Comparison of ENCODE assay signal across 15 cellular contexts in genomic region chr14:105018414-105018813, GRCh38. TPM values are rescaled to one million over a fixed set of nuclear protein-coding genes. Genes with fewer than 3 reads are reported as not detected.
DNase-seq lines count a peak whose midpoint lies in the region; ATAC-seq, FAIRE-seq and TF ChIP-seq lines count a peak whose summit lies in the region.
"Had no signal": no experiment of that assay in that cellular context is flagged by ENCODE, and none has a peak within 500 bp of the region (broad histone marks: within the 10 kb centered on the region; RNA-seq: fewer than 3 reads in every experiment).

No MANE protein-coding gene starts in this region.

- TF ChIP-seq CTCF in HL-60 (IDR thresholded peaks at IDR 0.05; ENCODE audit: insufficient read depth, low read length), result no peak
- TF ChIP-seq CTCF in osteoblast (IDR thresholded peaks at IDR 0.05; ENCODE audit: extremely low read depth, low read depth, low read length), result no peak

- H3K36me3 Mint-ChIP-seq in activated CD4-positive, alpha-beta T cell treated with anti-CD3 and anti-CD28 coated beads, Interleukin-2, amount 10 ng/mL, durations not matched to agents 24 days and 14 days (ENCODE audit: low read depth), result peaks cover 46% of the 10 kb centered on the region
- H3K36me3 Mint-ChIP-seq in activated naive CD8-positive, alpha-beta T cell treated with anti-CD3 and anti-CD28 coated beads for 36 hours, result peaks cover 55% of the 10 kb centered on the region
- peaks cover 0 to 9% (median 3%) of the 10 kb centered on the region in 3 donors for H3K36me3 Mint-ChIP-seq in naive thymus-derived CD8-positive, alpha-beta T cell

- no peak for FAIRE-seq in H54 (lab: Jason Lieb, UNC)

- H3K79me2 ChIP-seq in osteoblast (ENCODE audit: insufficient read depth, low read length), result peaks cover 85% of the 10 kb centered on the region

- H3K9me3 ChIP-seq in osteoblast (ENCODE audit: low read depth, low read length), result no peaks in the 10 kb centered on the region
- H3K9me3 ChIP-seq: Peyer's patch had no signal

- H3K4me3 ChIP-seq in HL-60 (replicated peaks; ENCODE audit: insufficient read depth, low read length), result peak overlapping the region; percentile 0; the same call in 1 of the 2 replicates
- H3K4me3 ChIP-seq in osteoblast (ENCODE audit: insufficient read depth, low read length), result no peak overlapping the region

- peak overlapping the region; percentile 96 for H3K4me3 Mint-ChIP-seq in activated CD4-positive, alpha-beta T cell treated with anti-CD3 and anti-CD28 coated beads, Interleukin-2, amount 10 ng/mL, durations not matched to agents 24 days and 14 days
- peak overlapping the region; percentile 93 for H3K4me3 Mint-ChIP-seq in activated naive CD8-positive, alpha-beta T cell treated with anti-CD3 and anti-CD28 coated beads for 36 hours
- peak overlapping the region in 4 of 10 donors; percentile 26 to 50 (median 44) for H3K4me3 Mint-ChIP-seq in naive thymus-derived CD8-positive, alpha-beta T cell

- DNase-seq in activated CD4-positive, alpha-beta T cell treated with anti-CD3 and anti-CD28 coated beads, Interleukin-2, amount 10 ng/mL, durations not matched to agents 24 days and 14 days, result no peak
- DNase-seq in activated CD4-positive, alpha-beta T cell treated with anti-CD3 and anti-CD28 coated beads, Interleukin-2, amount 50 U/mL, for 4 hours, result no peak
- DNase-seq in HL-60 (ENCODE audit: low read depth in 1 of 2, low spot score in 1 of 2) (no peak), osteoblast (ENCODE audit: insufficient read length, low spot score, missing footprints) (peak; percentile 53), left cardiac atrium (no peak), H54 (ENCODE audit: insufficient read length, low spot score) (no peak)
- DNase-seq in activated naive CD8-positive, alpha-beta T cell treated with anti-CD3 and anti-CD28 coated beads for 36 hours, result no peak
- no peak for DNase-seq in naive thymus-derived CD8-positive, alpha-beta T cell
- DNase-seq: activated gamma-delta T cell treated with Interleukin-2 at 50 U/mL for 16 hours; foreskin melanocyte; KG1; NCI-H2171; Peyer's patch; stimulated activated naive B cell treated with anti-CD40 and anti-IgM and Interleukin-4, amounts not matched to agents 10 μg/mL and 1 μg/mL and 100 μg/mL, for 72 hours had no signal

- H3K27me3 ChIP-seq in HL-60 (ENCODE audit: insufficient read depth, poor library complexity, severe bottlenecking) (no peaks in the 10 kb centered on the region), osteoblast (ENCODE audit: insufficient read depth, low read length) (no peaks in the 10 kb centered on the region)
- H3K27me3 ChIP-seq: Peyer's patch had no signal

- H3K4me1 Mint-ChIP-seq in activated CD4-positive, alpha-beta T cell treated with anti-CD3 and anti-CD28 coated beads, Interleukin-2, amount 10 ng/mL, durations not matched to agents 24 days and 14 days, result peaks cover 63% of the 10 kb centered on the region
- H3K4me1 Mint-ChIP-seq in activated naive CD8-positive, alpha-beta T cell treated with anti-CD3 and anti-CD28 coated beads for 36 hours, result peaks cover 68% of the 10 kb centered on the region
- peaks cover 29 to 78% (median 74%) of the 10 kb centered on the region in 4 donors for H3K4me1 Mint-ChIP-seq in naive thymus-derived CD8-positive, alpha-beta T cell

- H4K20me1 ChIP-seq in osteoblast (ENCODE audit: insufficient read depth, low read length), result peaks cover 4% of the 10 kb centered on the region

- intact Hi-C loops in activated CD4-positive, alpha-beta T cell treated with anti-CD3 and anti-CD28 coated beads, Interleukin-2, amount 10 ng/mL, durations not matched to agents 24 days and 14 days (cut with micrococcal nuclease), result no loop called here
- intact Hi-C loops in left cardiac atrium (cut with DNase I), result no loop called here

- H3K27me3 Mint-ChIP-seq in activated CD4-positive, alpha-beta T cell treated with anti-CD3 and anti-CD28 coated beads, Interleukin-2, amount 10 ng/mL, durations not matched to agents 24 days and 14 days, result no peaks in the 10 kb centered on the region
- H3K27me3 Mint-ChIP-seq in activated naive CD8-positive, alpha-beta T cell treated with anti-CD3 and anti-CD28 coated beads for 36 hours, result no peaks in the 10 kb centered on the region
- H3K27me3 Mint-ChIP-seq in naive thymus-derived CD8-positive, alpha-beta T cell, result no peaks in the 10 kb centered on the region
- H3K27me3 Mint-ChIP-seq: dendritic cell treated with granulocyte-macrophage colony-stimulating factor and Interleukin-4, amounts not matched to agents 40 ng/mL and 50 ng/mL, for 4 days; stimulated activated naive B cell treated with anti-CD40 and anti-IgM and Interleukin-4, amounts not matched to agents 10 μg/mL and 1 μg/mL and 100 μg/mL, for 72 hours had no signal

- ATAC-seq in left cardiac atrium, result no peak
- ATAC-seq in naive thymus-derived CD8-positive, alpha-beta T cell, result no peak
- ATAC-seq: stimulated activated naive B cell treated with anti-CD40 and anti-IgM and Interleukin-4, amounts not matched to agents 10 μg/mL and 1 μg/mL and 100 μg/mL, for 72 hours had no signal

- POLR2A ChIA-PET in naive thymus-derived CD8-positive, alpha-beta T cell (lab: Charles Lee), result interaction anchor here (1.5 to 3.9 kb wide), 2 partner anchors 26 to 42 kb away, joined by 4 to 25 read pairs; no protein-coding TSS in a partner anchor

- no peak overlapping the region for H2AFZ ChIP-seq in osteoblast (ENCODE audit: low read length)

- H3K9me3 Mint-ChIP-seq in activated CD4-positive, alpha-beta T cell treated with anti-CD3 and anti-CD28 coated beads, Interleukin-2, amount 10 ng/mL, durations not matched to agents 24 days and 14 days, result no peaks in the 10 kb centered on the region
- no peaks in the 10 kb centered on the region for H3K9me3 Mint-ChIP-seq in activated naive CD8-positive, alpha-beta T cell treated with anti-CD3 and anti-CD28 coated beads for 36 hours
- H3K9me3 Mint-ChIP-seq in naive thymus-derived CD8-positive, alpha-beta T cell, result no peaks in the 10 kb centered on the region
- H3K9me3 Mint-ChIP-seq: dendritic cell treated with granulocyte-macrophage colony-stimulating factor and Interleukin-4, amounts not matched to agents 40 ng/mL and 50 ng/mL, for 4 days; stimulated activated naive B cell treated with anti-CD40 and anti-IgM and Interleukin-4, amounts not matched to agents 10 μg/mL and 1 μg/mL and 100 μg/mL, for 72 hours had no signal

- H3K27ac ChIP-seq in HL-60 (replicated peaks) (no peak overlapping the region), osteoblast (ENCODE audit: low read depth, low read length) (no peak overlapping the region)
- H3K27ac ChIP-seq: Peyer's patch had no signal

- peaks cover 39% of the 10 kb centered on the region for H3K4me1 ChIP-seq in osteoblast (ENCODE audit: insufficient read depth, low read length)

- H3K36me3 ChIP-seq in osteoblast (ENCODE audit: insufficient read depth, low read length), result no peaks in the 10 kb centered on the region
- H3K36me3 ChIP-seq: Peyer's patch had no signal

- H3K4me2 ChIP-seq in osteoblast (ENCODE audit: insufficient read depth, low read length), result peak overlapping the region; percentile 25

- TF ChIP-seq POLR2A in H54 (IDR thresholded peaks at IDR 0.05; ENCODE audit: low read depth, low read length), result no peak

- H3K27ac Mint-ChIP-seq in activated CD4-positive, alpha-beta T cell treated with anti-CD3 and anti-CD28 coated beads, Interleukin-2, amount 10 ng/mL, durations not matched to agents 24 days and 14 days, result peak overlapping the region; percentile 56
- no peak overlapping the region for H3K27ac Mint-ChIP-seq in activated naive CD8-positive, alpha-beta T cell treated with anti-CD3 and anti-CD28 coated beads for 36 hours
- H3K27ac Mint-ChIP-seq in naive thymus-derived CD8-positive, alpha-beta T cell, result peak overlapping the region in 3 of 10 donors; percentile 7 to 25 (median 14)
- H3K27ac Mint-ChIP-seq: dendritic cell treated with granulocyte-macrophage colony-stimulating factor and Interleukin-4, amounts not matched to agents 40 ng/mL and 50 ng/mL, for 4 days; stimulated activated naive B cell treated with anti-CD40 and anti-IgM and Interleukin-4, amounts not matched to agents 10 μg/mL and 1 μg/mL and 100 μg/mL, for 72 hours had no signal

RNA-seq across cellular contexts. Expression of gene CDCA4, which starts 2.5 kb away (rescaled TPM):
- 64.6 and 66.3 TPM in 2 replicates for total RNA-seq in activated CD4-positive, alpha-beta T cell treated with anti-CD3 and anti-CD28 coated beads, Interleukin-2, amount 10 ng/mL, durations not matched to agents 24 days and 14 days
- 10 to 100 TPM; 89.7 to 89.8 TPM for total RNA-seq in activated naive CD8-positive, alpha-beta T cell treated with anti-CD3 and anti-CD28 coated beads for 36 hours
- total RNA-seq in osteoblast, result 13.3 and 13.8 TPM in 2 replicates
- total RNA-seq in left cardiac atrium, result 1 to 10 TPM; 3.2 to 3.3 TPM
- total RNA-seq in naive thymus-derived CD8-positive, alpha-beta T cell, result 10 to 100 TPM; 11.0 to 12.4 TPM
- polyA plus RNA-seq in naive thymus-derived CD8-positive, alpha-beta T cell, result 10 to 100 TPM in 2 of 3 donors, 1 to 10 TPM in 1; 8.2 to 12.0 (median 11.3) TPM

RNA-seq across cellular contexts. Expression of gene CLBA1, which starts 32.8 kb away (rescaled TPM):
- total RNA-seq in activated CD4-positive, alpha-beta T cell treated with anti-CD3 and anti-CD28 coated beads, Interleukin-2, amount 10 ng/mL, durations not matched to agents 24 days and 14 days, result 2.4 and 2.5 TPM in 2 replicates
- total RNA-seq in activated naive CD8-positive, alpha-beta T cell treated with anti-CD3 and anti-CD28 coated beads for 36 hours, result 1 to 10 TPM; 1.5 to 1.9 TPM
- total RNA-seq in osteoblast (11.5 and 12.3 TPM in 2 replicates), left cardiac atrium (1 to 10 TPM; 1.9 TPM)
- 1 to 10 TPM; 2.0 to 2.4 TPM for total RNA-seq in naive thymus-derived CD8-positive, alpha-beta T cell
- 1 to 10 TPM in 2 of 3 donors, under 1 TPM in 1; 0.67 to 2.3 (median 1.2) TPM for polyA plus RNA-seq in naive thymus-derived CD8-positive, alpha-beta T cell

RNA-seq across cellular contexts. Expression of gene AHNAK2, which starts 40.2 kb away (rescaled TPM):
- total RNA-seq in activated CD4-positive, alpha-beta T cell treated with anti-CD3 and anti-CD28 coated beads, Interleukin-2, amount 10 ng/mL, durations not matched to agents 24 days and 14 days, result 0.02 TPM in 2 replicates
- under 1 TPM in 1 of 2 experiments, not detected in 1; 0.02 TPM for total RNA-seq in activated naive CD8-positive, alpha-beta T cell treated with anti-CD3 and anti-CD28 coated beads for 36 hours
- total RNA-seq in osteoblast, result 30.8 and 31.8 TPM in 2 replicates
- 1 to 10 TPM; 7.1 to 9.7 TPM for total RNA-seq in left cardiac atrium
- not detected for total RNA-seq in naive thymus-derived CD8-positive, alpha-beta T cell
- polyA plus RNA-seq in naive thymus-derived CD8-positive, alpha-beta T cell, result not detected

RNA-seq across cellular contexts. Expression of gene GPR132, which starts 46.8 kb away (rescaled TPM):
- total RNA-seq in activated CD4-positive, alpha-beta T cell treated with anti-CD3 and anti-CD28 coated beads, Interleukin-2, amount 10 ng/mL, durations not matched to agents 24 days and 14 days, result 25.8 and 31.5 TPM in 2 replicates
- total RNA-seq in activated naive CD8-positive, alpha-beta T cell treated with anti-CD3 and anti-CD28 coated beads for 36 hours, result 10 to 100 TPM; 23.9 to 24.1 TPM
- under 0.01 TPM in 2 replicates for total RNA-seq in osteoblast
- total RNA-seq in left cardiac atrium, result 1 to 10 TPM; 1.1 to 2.1 TPM
- 10 to 100 TPM; 36.3 to 41.4 TPM for total RNA-seq in naive thymus-derived CD8-positive, alpha-beta T cell
- 10 to 100 TPM in 1 of 3 donors, 1 to 10 TPM in 2; 9.4 to 37.2 (median 9.7) TPM for polyA plus RNA-seq in naive thymus-derived CD8-positive, alpha-beta T cell
